In genomic region chr21:43106965-43107793, GRCh38 we compare ENCODE assay signal across 8 cellular contexts. TPM values are rescaled to one million over a fixed set of nuclear protein-coding genes. Genes with fewer than 3 reads are reported as not detected.
DNase-seq lines count a peak whose midpoint lies in the region; ATAC-seq, FAIRE-seq and TF ChIP-seq lines count a peak whose summit lies in the region.
"Not testable (repeated sequence)": the region's sequence is repeated elsewhere in the genome, so short reads cannot be mapped to it uniquely, and the experiment has no call there.

Gene U2AF1, minus strand, starts transcription at chr21:43107570. Its CDS starts 76 bp downstream, at chr21:43107494.

- DNase-seq in LHCN-M2 (ENCODE audit: low read depth); activated CD8-positive, alpha-beta memory T cell treated with anti-CD3 and anti-CD28 coated beads, Interleukin-2, amount 10 ng/mL, durations not matched to agents 7 days and 5 days; retinal pigment epithelial cell (ENCODE audit: low read depth): not testable (repeated sequence)
- peak; percentile 85 for DNase-seq in kidney
- DNase-seq in upper lobe of right lung = peak; percentile 91

- H3K36me3 ChIP-seq in ectodermal cell (ENCODE audit: control insufficient read depth, insufficient read depth, low read length); kidney (ENCODE audit: control insufficient read depth in 1 of 2, insufficient read depth in 2 of 2, low read length in 2 of 2); upper lobe of right lung: not testable (repeated sequence)

- H3K27me3 Mint-ChIP-seq in activated CD8-positive, alpha-beta memory T cell treated with anti-CD3 and anti-CD28 coated beads, Interleukin-2, amount 10 ng/mL, durations not matched to agents 7 days and 5 days = not testable (repeated sequence)

- H3K4me3 Mint-ChIP-seq in activated CD8-positive, alpha-beta memory T cell treated with anti-CD3 and anti-CD28 coated beads, Interleukin-2, amount 10 ng/mL, durations not matched to agents 7 days and 5 days = not testable (repeated sequence)

- CTCF ChIA-PET in activated CD8-positive, alpha-beta memory T cell treated with anti-CD3 and anti-CD28 coated beads, Interleukin-2, amount 10 ng/mL, durations not matched to agents 7 days and 5 days (lab: Charles Lee) = not testable (repeated sequence)

- H3K27ac Mint-ChIP-seq in activated CD8-positive, alpha-beta memory T cell treated with anti-CD3 and anti-CD28 coated beads, Interleukin-2, amount 10 ng/mL, durations not matched to agents 7 days and 5 days = not testable (repeated sequence)

- not testable (repeated sequence) for H3K9me3 ChIP-seq in ectodermal cell (ENCODE audit: control insufficient read depth, low read length); kidney (ENCODE audit: control insufficient read depth in 1 of 2, low read length in 2 of 2); upper lobe of right lung

- not testable (repeated sequence) for H3K9me3 Mint-ChIP-seq in activated CD8-positive, alpha-beta memory T cell treated with anti-CD3 and anti-CD28 coated beads, Interleukin-2, amount 10 ng/mL, durations not matched to agents 7 days and 5 days (ENCODE audit: low read depth)

- peak; percentile 46 for ATAC-seq in GM18517 (IDR thresholded peaks at IDR 0.05; ENCODE audit: unreplicated experiment)
- ATAC-seq in HG02678 (IDR thresholded peaks at IDR 0.05; ENCODE audit: unreplicated experiment) = peak; percentile 78
- peak; percentile 96 for ATAC-seq in activated CD8-positive, alpha-beta memory T cell treated with anti-CD3 and anti-CD28 coated beads, Interleukin-2, amount 10 ng/mL, durations not matched to agents 7 days and 5 days
- ATAC-seq in upper lobe of right lung = peak; percentile 99

- not testable (repeated sequence) for FAIRE-seq in kidney (lab: Jason Lieb, UNC)

- WGBS in ectodermal cell, 2 experiments = 0 to 1% methylated on average over 25 to 40 of the region's 107 CpGs

- H3K4me3 ChIP-seq in ectodermal cell (ENCODE audit: insufficient read depth, low read depth, low read length) = peak within 1 kb of the TSS; percentile 37
- H3K4me3 ChIP-seq in kidney (ENCODE audit: low read length in 2 of 2) = peak within 1 kb of the TSS in 1 of 2 donors; percentile 49
- peak within 1 kb of the TSS; percentile 49 for H3K4me3 ChIP-seq in retinal pigment epithelial cell (ENCODE audit: low read length)
- H3K4me3 ChIP-seq in upper lobe of right lung = peak within 1 kb of the TSS; percentile 62

- H3K9ac ChIP-seq in kidney (ENCODE audit: low read length in 2 of 2) = not testable (repeated sequence)

- not testable (repeated sequence) for TF ChIP-seq CTCF in kidney (IDR thresholded peaks at IDR 0.05; ENCODE audit: borderline replicate concordance, extremely low read depth, insufficient read depth); retinal pigment epithelial cell (conservative IDR thresholded peaks at IDR 0.05; ENCODE audit: low read depth, low read length); upper lobe of right lung (IDR thresholded peaks at IDR 0.05)

- H3K4me1 Mint-ChIP-seq in activated CD8-positive, alpha-beta memory T cell treated with anti-CD3 and anti-CD28 coated beads, Interleukin-2, amount 10 ng/mL, durations not matched to agents 7 days and 5 days = not testable (repeated sequence)

- intact Hi-C loops in kidney (cut with DNase I); upper lobe of right lung (cut with DNase I): not testable (repeated sequence)

- H3K4me1 ChIP-seq in ectodermal cell (ENCODE audit: control insufficient read depth, insufficient read depth, low read length); kidney (ENCODE audit: control insufficient read depth in 1 of 2, insufficient read depth in 1 of 2, low read depth in 1 of 2, low read length in 2 of 2); upper lobe of right lung: not testable (repeated sequence)

- H3K36me3 Mint-ChIP-seq in activated CD8-positive, alpha-beta memory T cell treated with anti-CD3 and anti-CD28 coated beads, Interleukin-2, amount 10 ng/mL, durations not matched to agents 7 days and 5 days = not testable (repeated sequence)

- H3K27me3 ChIP-seq in ectodermal cell (ENCODE audit: control insufficient read depth, insufficient read depth, low read length, poor library complexity, severe bottlenecking); upper lobe of right lung: not testable (repeated sequence)

- not testable (repeated sequence) for H3K27ac ChIP-seq in ectodermal cell (ENCODE audit: insufficient read depth, low read depth, low read length, poor library complexity, severe bottlenecking); kidney (ENCODE audit: low read depth in 2 of 2, low read length in 2 of 2)
- peak within 1 kb of the TSS; percentile 82 for H3K27ac ChIP-seq in upper lobe of right lung

RNA-seq across cellular contexts. Expression of gene U2AF1, which starts in this region (rescaled TPM):
- total RNA-seq in LHCN-M2 (2014; rRNA removed) (25.9 and 32.1 TPM in 2 replicates), kidney (15.7 TPM), upper lobe of right lung (34.9 TPM)
- 22.8 TPM for polyA plus RNA-seq in LHCN-M2 (2012)
- total RNA-seq in activated CD8-positive, alpha-beta memory T cell treated with anti-CD3 and anti-CD28 coated beads, Interleukin-2, amount 10 ng/mL, durations not matched to agents 7 days and 5 days = 10 to 100 TPM; 16.4 to 18.8 TPM
- 214 TPM for polyA plus RNA-seq in ectodermal cell (2013, experiment 1 of 4)
- polyA plus RNA-seq in ectodermal cell (2013, experiment 2 of 4) = 214 TPM
- polyA plus RNA-seq in ectodermal cell (2013, experiment 3 of 4) = 107 TPM
- polyA plus RNA-seq in ectodermal cell (2013, experiment 4 of 4) = 124 TPM
- 44.7 TPM for polyA plus RNA-seq in kidney (ENCODE audit: insufficient read depth, low read depth, low replicate concordance)

Comparison
In these comparisons a context has a peak if more than half of its experiments do, and no peak if none do; other contexts are left out.
1. ATAC-seq: peak in every context shown above with its lines; median percentile 99 in upper lobe of right lung; 96 in activated CD8-positive, alpha-beta memory T cell treated with anti-CD3 and anti-CD28 coated beads, Interleukin-2, amount 10 ng/mL, durations not matched to agents 7 days and 5 days; 78 in HG02678; 46 in GM18517.